ENCODE assay signal across 12 cellular contexts in genomic region chr14:92676031-92676430, GRCh38.
A peak's percentile ranks its signal among the peaks of the same experiment; 100 is the strongest.
DNase-seq lines count a peak whose midpoint lies in the region; ATAC-seq and TF ChIP-seq lines count a peak whose summit lies in the region.
"Had no signal": no experiment of that assay in that cellular context is flagged by ENCODE, and none has a peak within 500 bp of the region (broad histone marks: within the 10 kb centered on the region; RNA-seq: fewer than 3 reads in every experiment).

No MANE protein-coding gene starts in this region.

- DNase-seq in CD4-positive, CD25-positive, alpha-beta regulatory T cell, result no peak
- no peak for DNase-seq in activated T-helper 1 cell treated with anti-CD3 and anti-CD28 coated beads, Interleukin-12 subunit alpha, Interleukin-12 subunit beta, Interleukin-2, Interleukin-4 antibody, amounts not matched to agents 30 ng/mL and 10 ng/mL and 1 ng/mL, durations not matched to agents 14 hours and 24 hours and 36 hours (ENCODE audit: low spot score)
- no peak for DNase-seq in mucosa of descending colon
- no peak for DNase-seq in stimulated activated CD8-positive, alpha-beta memory T cell treated with anti-CD3 and anti-CD28 coated beads, Interleukin-4, amount 100 ng/mL, for 48 hours
- DNase-seq: left cardiac atrium, NCI-H774, thyroid gland had no signal

- peaks cover 33% of the 10 kb centered on the region for H3K4me1 ChIP-seq in CD4-positive, CD25-positive, alpha-beta regulatory T cell (ENCODE audit: control insufficient read depth, insufficient read depth, low read length, poor library complexity, severe bottlenecking)
- peaks cover 5% of the 10 kb centered on the region for H3K4me1 ChIP-seq in mucosa of descending colon (ENCODE audit: low read depth)

- TF ChIP-seq POLR2A in GM19099 (IDR thresholded peaks at IDR 0.05; ENCODE audit: extremely low read depth, insufficient read length, low read depth), result peak; percentile 16

- H3K27ac ChIP-seq in CD4-positive, CD25-positive, alpha-beta regulatory T cell (ENCODE audit: insufficient read depth, low read length, poor library complexity, severe bottlenecking), result no peak overlapping the region
- H3K27ac ChIP-seq: thyroid gland had no signal

- peaks cover 61% of the 10 kb centered on the region for H3K36me3 Mint-ChIP-seq in CD4-positive, CD25-positive, alpha-beta regulatory T cell
- peaks cover 53% of the 10 kb centered on the region for H3K36me3 Mint-ChIP-seq in activated T-helper 1 cell treated with anti-CD3 and anti-CD28 coated beads, Interleukin-12 subunit alpha, Interleukin-12 subunit beta, Interleukin-2, Interleukin-4 antibody, amounts not matched to agents 30 ng/mL and 10 ng/mL and 1 ng/mL, durations not matched to agents 14 hours and 24 hours and 36 hours (ENCODE audit: low read depth)

- H3K4me3 ChIP-seq in CD4-positive, CD25-positive, alpha-beta regulatory T cell (ENCODE audit: low read depth, low read length), result no peak overlapping the region
- no peak overlapping the region for H3K4me3 ChIP-seq in mucosa of descending colon
- H3K4me3 ChIP-seq: thyroid gland had no signal

- peak overlapping the region; percentile 67 to 88 (median 85) for H3K27ac Mint-ChIP-seq in CD4-positive, CD25-positive, alpha-beta regulatory T cell
- peak overlapping the region; percentile 79 for H3K27ac Mint-ChIP-seq in activated T-helper 1 cell treated with anti-CD3 and anti-CD28 coated beads, Interleukin-12 subunit alpha, Interleukin-12 subunit beta, Interleukin-2, Interleukin-4 antibody, amounts not matched to agents 30 ng/mL and 10 ng/mL and 1 ng/mL, durations not matched to agents 14 hours and 24 hours and 36 hours
- H3K27ac Mint-ChIP-seq: progenitor cell of endocrine pancreas had no signal

- intact Hi-C loops in activated T-helper 1 cell treated with anti-CD3 and anti-CD28 coated beads, Interleukin-12 subunit alpha, Interleukin-12 subunit beta, Interleukin-2, Interleukin-4 antibody, amounts not matched to agents 30 ng/mL and 10 ng/mL and 1 ng/mL, durations not matched to agents 14 hours and 24 hours and 36 hours (cut with micrococcal nuclease), result loop anchor here (2.0 kb wide), 1 partner anchor 61 kb away; no protein-coding TSS in a partner anchor
- intact Hi-C loops in mucosa of descending colon (cut with DNase I, micrococcal nuclease), result no loop called here

- H3K27me3 ChIP-seq in CD4-positive, CD25-positive, alpha-beta regulatory T cell (ENCODE audit: control insufficient read depth, insufficient read depth, low read length), result no peaks in the 10 kb centered on the region
- H3K27me3 ChIP-seq: thyroid gland had no signal

- H3K4me3 Mint-ChIP-seq in CD4-positive, CD25-positive, alpha-beta regulatory T cell, result peak overlapping the region in 2 of 4 donors; percentile 13 to 44
- peak overlapping the region; percentile 50 for H3K4me3 Mint-ChIP-seq in activated T-helper 1 cell treated with anti-CD3 and anti-CD28 coated beads, Interleukin-12 subunit alpha, Interleukin-12 subunit beta, Interleukin-2, Interleukin-4 antibody, amounts not matched to agents 30 ng/mL and 10 ng/mL and 1 ng/mL, durations not matched to agents 14 hours and 24 hours and 36 hours

- ATAC-seq in CD4-positive, CD25-positive, alpha-beta regulatory T cell (ENCODE audit: low read depth in 2 of 2), result no peak
- ATAC-seq in mucosa of descending colon, result peak; percentile 18
- no peak for ATAC-seq in HG03039 (IDR thresholded peaks at IDR 0.05; ENCODE audit: unreplicated experiment)
- no peak for ATAC-seq in HG02588 (IDR thresholded peaks at IDR 0.05; ENCODE audit: unreplicated experiment)
- no peak for ATAC-seq in GM19452 (IDR thresholded peaks at IDR 0.05; ENCODE audit: unreplicated experiment)

- H3K36me3 ChIP-seq in CD4-positive, CD25-positive, alpha-beta regulatory T cell (ENCODE audit: control insufficient read depth, insufficient read depth, low read length), result peaks cover 87% of the 10 kb centered on the region
- no peaks in the 10 kb centered on the region for H3K36me3 ChIP-seq in mucosa of descending colon (ENCODE audit: low read depth)
- H3K36me3 ChIP-seq: thyroid gland had no signal

- H3K27me3 Mint-ChIP-seq in CD4-positive, CD25-positive, alpha-beta regulatory T cell, result no peaks in the 10 kb centered on the region
- H3K27me3 Mint-ChIP-seq in activated T-helper 1 cell treated with anti-CD3 and anti-CD28 coated beads, Interleukin-12 subunit alpha, Interleukin-12 subunit beta, Interleukin-2, Interleukin-4 antibody, amounts not matched to agents 30 ng/mL and 10 ng/mL and 1 ng/mL, durations not matched to agents 14 hours and 24 hours and 36 hours (ENCODE audit: insufficient read depth), result no peaks in the 10 kb centered on the region
- H3K27me3 Mint-ChIP-seq: progenitor cell of endocrine pancreas had no signal

- peaks cover 2 to 74% (median 45%) of the 10 kb centered on the region in 4 donors for H3K4me1 Mint-ChIP-seq in CD4-positive, CD25-positive, alpha-beta regulatory T cell
- peaks cover 46% of the 10 kb centered on the region for H3K4me1 Mint-ChIP-seq in activated T-helper 1 cell treated with anti-CD3 and anti-CD28 coated beads, Interleukin-12 subunit alpha, Interleukin-12 subunit beta, Interleukin-2, Interleukin-4 antibody, amounts not matched to agents 30 ng/mL and 10 ng/mL and 1 ng/mL, durations not matched to agents 14 hours and 24 hours and 36 hours (ENCODE audit: low read depth)

- H3K9me3 ChIP-seq in CD4-positive, CD25-positive, alpha-beta regulatory T cell (ENCODE audit: control insufficient read depth in 2 of 2, low read length in 2 of 2), result no peaks in the 10 kb centered on the region
- no peaks in the 10 kb centered on the region for H3K9me3 ChIP-seq in mucosa of descending colon
- H3K9me3 ChIP-seq: thyroid gland had no signal

- no peak for TF ChIP-seq CTCF in mucosa of descending colon (IDR thresholded peaks at IDR 0.05)

- H3K9me3 Mint-ChIP-seq in CD4-positive, CD25-positive, alpha-beta regulatory T cell, result peaks cover 0 to 1% (median 0%) of the 10 kb centered on the region in 7 donors
- H3K9me3 Mint-ChIP-seq in activated T-helper 1 cell treated with anti-CD3 and anti-CD28 coated beads, Interleukin-12 subunit alpha, Interleukin-12 subunit beta, Interleukin-2, Interleukin-4 antibody, amounts not matched to agents 30 ng/mL and 10 ng/mL and 1 ng/mL, durations not matched to agents 14 hours and 24 hours and 36 hours, result no peaks in the 10 kb centered on the region
